ENCODE assay signal across 13 cellular contexts in genomic region chr10:104340692-104341091, GRCh38. TPM values are rescaled to one million over a fixed set of nuclear protein-coding genes. Genes with fewer than 3 reads are reported as not detected.
DNase-seq lines count a peak whose midpoint lies in the region; ATAC-seq and TF ChIP-seq lines count a peak whose summit lies in the region.
"Had no signal": no experiment of that assay in that cellular context is flagged by ENCODE, and none has a peak within 500 bp of the region (broad histone marks: within the 10 kb centered on the region; RNA-seq: fewer than 3 reads in every experiment).

No MANE protein-coding gene starts in this region.

- H3K36me3 ChIP-seq in BLaER1: no peaks in the 10 kb centered on the region
- no peaks in the 10 kb centered on the region for H3K36me3 ChIP-seq in sigmoid colon

- 59% methylated on average over 4 of the region's 4 CpGs for WGBS in right cardiac atrium
- WGBS in sigmoid colon, 2 donors: 79% methylated on average over 4 of the region's 4 CpGs

- no peaks in the 10 kb centered on the region for H3K36me3 Mint-ChIP-seq in T-cell

- H3K9me3 ChIP-seq in BLaER1 (no peaks in the 10 kb centered on the region), right cardiac atrium (ENCODE audit: control insufficient read depth, low read length) (no peaks in the 10 kb centered on the region), sigmoid colon (no peaks in the 10 kb centered on the region)

- CTCF ChIA-PET in T-cell (lab: Charles Lee): interaction anchor here (1.0 to 1.3 kb wide), 8 partner anchors 9 to 45 kb away, joined by 3 to 13 read pairs (median 4); partner anchors contain the start of gene CFAP58 (in 1 of the 2)

- no peaks in the 10 kb centered on the region for H3K27me3 Mint-ChIP-seq in T-cell

- no peak for TF ChIP-seq POLR2A in sigmoid colon (IDR thresholded peaks at IDR 0.05)

- H3K4me3 Mint-ChIP-seq in T-cell: peak overlapping the region in 2 of 3 donors; percentile 51 to 90

- no peak for TF ChIP-seq EP300 in sigmoid colon (IDR thresholded peaks at IDR 0.05)

- intact Hi-C loops in right cardiac atrium (cut with DNase I) (no loop called here), sigmoid colon (cut with DNase I) (no loop called here)

- H3K4me2 ChIP-seq in BLaER1: peak overlapping the region; percentile 92

- H3K27me3 ChIP-seq in BLaER1 (0 out of 2 replicates have a peak, but pooled peaks cover 3% of the 10 kb centered on the region), right cardiac atrium (ENCODE audit: control insufficient read depth, insufficient read depth) (no peaks in the 10 kb centered on the region), sigmoid colon (no peaks in the 10 kb centered on the region)

- peaks cover under 1 to 5% (median 4%) of the 10 kb centered on the region in 3 donors for H3K9me3 Mint-ChIP-seq in T-cell

- H3K4me1 Mint-ChIP-seq in T-cell: peaks cover 27 to 32% (median 31%) of the 10 kb centered on the region in 3 donors

- H3K27ac ChIP-seq in BLaER1: no peak overlapping the region
- peak overlapping the region; percentile 99 for H3K27ac ChIP-seq in right cardiac atrium (ENCODE audit: low read length)
- H3K27ac ChIP-seq in sigmoid colon: peak overlapping the region; percentile 97 to 99 (median 98)

- H4K20me1 ChIP-seq in BLaER1: peaks cover 12% of the 10 kb centered on the region

- POLR2A ChIA-PET in T-cell (lab: Charles Lee): interaction anchor here in 1 of 2 donors (0.7 kb wide), 1 partner anchor 34 kb away, joined by 3 read pairs; no protein-coding TSS in a partner anchor

- H3K27ac Mint-ChIP-seq in T-cell: no peak overlapping the region

- no peak for DNase-seq in T-cell
- no peak for DNase-seq in right cardiac atrium
- DNase-seq in sigmoid colon: no peak
- no peak for DNase-seq in COLO668 (lab: John Stamatoyannopoulos, UW; ENCODE audit: unreplicated experiment)
- DNase-seq in amniotic stem cell (lab: John Stamatoyannopoulos, UW): no peak
- no peak for DNase-seq in NCI-H2081 treated with DMSO at 0.1 percent for 48 hours (lab: John Stamatoyannopoulos, UW)
- DNase-seq: kidney glomerular epithelial cell, NCI-H1105, PC-3 had no signal

- peaks cover 33% of the 10 kb centered on the region for H3K4me1 ChIP-seq in BLaER1
- peaks cover 11% of the 10 kb centered on the region for H3K4me1 ChIP-seq in right cardiac atrium (ENCODE audit: control insufficient read depth, insufficient read depth, low read length)
- peaks cover 0 to 32% (median 26%) of the 10 kb centered on the region in 4 donors for H3K4me1 ChIP-seq in sigmoid colon

- TF ChIP-seq CTCF in sigmoid colon (IDR thresholded peaks at IDR 0.05): no peak

- H3K9ac ChIP-seq in BLaER1: no peak overlapping the region

- ATAC-seq in T-cell (replicated peaks in 1 of 4) (no peak), right cardiac atrium (no peak), HG03439 (IDR thresholded peaks at IDR 0.05; ENCODE audit: unreplicated experiment) (no peak)

- H3K4me3 ChIP-seq in BLaER1: no peak overlapping the region
- no peak overlapping the region for H3K4me3 ChIP-seq in right cardiac atrium (ENCODE audit: low read length)
- H3K4me3 ChIP-seq in sigmoid colon: no peak overlapping the region
- H3K4me3 ChIP-seq: smooth muscle cell had no signal

RNA-seq across cellular contexts. Expression of gene ITPRIP, which starts 2.4 kb away (rescaled TPM):
- total RNA-seq in T-cell: 10 to 100 TPM; 16.9 to 98.5 (median 25.0) TPM
- total RNA-seq in right cardiac atrium: 10 to 100 TPM; 29.1 to 83.3 (median 41.9) TPM
- polyA plus RNA-seq in right cardiac atrium: 44.8 TPM
- total RNA-seq in sigmoid colon: 10 to 100 TPM; 11.4 to 22.4 (median 15.3) TPM
- polyA plus RNA-seq in sigmoid colon: 1 to 10 TPM; 1.2 to 8.6 (median 1.6) TPM

RNA-seq across cellular contexts. Expression of gene CFAP58, which starts 12.9 kb away (rescaled TPM):
- total RNA-seq in T-cell (not detected), right cardiac atrium (1 to 10 TPM; 2.9 to 5.4 (median 3.4) TPM), sigmoid colon (1 to 10 TPM in 1 of 4 donors, under 1 TPM in 3; 0.36 to 1.1 (median 0.61) TPM)
- polyA plus RNA-seq in right cardiac atrium (2.9 TPM), sigmoid colon (under 1 TPM in 1 of 3 donors, not detected in 2; 0.09 TPM)
- polyA plus RNA-seq: neural cell had no signal
